32 cellular contexts compared by ENCODE assay signal in the genomic region with DNA sequence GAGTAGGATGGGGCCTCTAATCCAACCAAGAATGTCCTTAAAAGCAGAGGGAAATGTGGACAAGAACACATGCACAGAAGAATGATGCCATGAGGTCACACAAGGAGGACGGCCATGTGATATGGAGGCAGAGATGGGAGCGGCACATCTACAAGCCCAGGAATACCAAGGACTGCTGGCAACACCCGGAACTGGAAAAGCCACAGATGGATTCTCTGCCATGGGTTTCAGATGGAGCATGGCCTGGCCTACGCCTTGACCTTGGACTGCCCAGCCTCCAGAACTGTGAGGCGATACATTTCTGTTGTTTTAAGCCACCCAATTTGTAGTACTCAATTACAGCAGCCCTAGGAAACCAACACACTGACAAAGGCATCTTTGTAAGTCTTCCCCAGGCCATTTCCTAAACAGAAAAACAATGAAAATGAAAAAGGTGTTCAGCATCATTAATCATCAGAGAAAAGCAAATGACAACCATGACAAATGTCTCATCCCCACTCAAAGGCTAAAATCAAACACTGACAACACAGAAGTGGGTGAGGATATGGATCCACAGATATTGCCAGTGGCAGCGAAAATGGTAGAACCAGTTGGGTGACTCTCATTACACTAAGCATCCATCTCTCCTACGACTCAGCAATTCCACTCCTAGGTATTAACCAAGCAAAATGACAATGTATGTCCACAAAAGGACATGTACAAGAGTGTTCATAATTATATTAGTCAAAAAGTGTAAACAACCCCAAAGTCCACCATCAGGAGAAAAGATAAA.
"Had no signal": no experiment of that assay in that cellular context is flagged by ENCODE, and none has a peak within 500 bp of the region (broad histone marks: within the 10 kb centered on the region; RNA-seq: fewer than 3 reads in every experiment).

No MANE protein-coding gene starts in this region.

- H3K9me3 Mint-ChIP-seq: activated CD4-positive, alpha-beta memory T cell treated with anti-CD3 and anti-CD28 coated beads for 36 hours; activated naive CD4-positive, alpha-beta T cell treated with anti-CD3 and anti-CD28 coated beads for 36 hours; activated naive CD8-positive, alpha-beta T cell treated with anti-CD3 and anti-CD28 coated beads for 36 hours; activated T-helper 1 cell treated with anti-CD3 and anti-CD28 coated beads, Interleukin-12 subunit alpha, Interleukin-12 subunit beta, Interleukin-2, Interleukin-4 antibody, amounts not matched to agents 30 ng/mL and 10 ng/mL and 1 ng/mL, durations not matched to agents 14 hours and 24 hours and 36 hours; immature natural killer cell; naive thymus-derived CD4-positive, alpha-beta T cell; T-cell had no signal

- ATAC-seq: body of pancreas; left colon; naive thymus-derived CD4-positive, alpha-beta T cell; right cardiac atrium; stimulated activated naive CD8-positive, alpha-beta T cell treated with anti-CD3 and anti-CD28 coated beads, Interleukin-15, Interleukin-2, amounts not matched to agents 100 U/mL and 50 U/mL, for 24 hours; T-cell had no signal

- H3K4me3 Mint-ChIP-seq: activated CD4-positive, alpha-beta memory T cell treated with anti-CD3 and anti-CD28 coated beads for 36 hours; activated naive CD4-positive, alpha-beta T cell treated with anti-CD3 and anti-CD28 coated beads for 36 hours; activated naive CD8-positive, alpha-beta T cell treated with anti-CD3 and anti-CD28 coated beads for 36 hours; activated T-helper 1 cell treated with anti-CD3 and anti-CD28 coated beads, Interleukin-12 subunit alpha, Interleukin-12 subunit beta, Interleukin-2, Interleukin-4 antibody, amounts not matched to agents 30 ng/mL and 10 ng/mL and 1 ng/mL, durations not matched to agents 14 hours and 24 hours and 36 hours; immature natural killer cell; naive thymus-derived CD4-positive, alpha-beta T cell; T-cell had no signal

- H3K4me3 ChIP-seq: adrenal gland, body of pancreas, cardiac muscle cell, coronary artery, dorsolateral prefrontal cortex, spleen, thoracic aorta, uterus had no signal

- H3K36me3 ChIP-seq: adrenal gland, cardiac muscle cell, spleen, thoracic aorta, uterus had no signal

- H3K27ac Mint-ChIP-seq: activated CD4-positive, alpha-beta memory T cell treated with anti-CD3 and anti-CD28 coated beads for 36 hours; activated naive CD4-positive, alpha-beta T cell treated with anti-CD3 and anti-CD28 coated beads for 36 hours; activated naive CD8-positive, alpha-beta T cell treated with anti-CD3 and anti-CD28 coated beads for 36 hours; activated T-helper 1 cell treated with anti-CD3 and anti-CD28 coated beads, Interleukin-12 subunit alpha, Interleukin-12 subunit beta, Interleukin-2, Interleukin-4 antibody, amounts not matched to agents 30 ng/mL and 10 ng/mL and 1 ng/mL, durations not matched to agents 14 hours and 24 hours and 36 hours; naive thymus-derived CD4-positive, alpha-beta T cell; T-cell had no signal

- H3K4me1 Mint-ChIP-seq: activated naive CD8-positive, alpha-beta T cell treated with anti-CD3 and anti-CD28 coated beads for 36 hours; immature natural killer cell; naive thymus-derived CD4-positive, alpha-beta T cell; T-cell had no signal

- H3K27ac ChIP-seq: adrenal gland, body of pancreas, cardiac muscle cell, coronary artery, dorsolateral prefrontal cortex, parathyroid adenoma, spleen, thoracic aorta, uterus had no signal

- H2AFZ ChIP-seq: parathyroid adenoma had no signal

- H3K27me3 ChIP-seq: adrenal gland, body of pancreas, cardiac muscle cell, uterus had no signal

- H3K9ac ChIP-seq: parathyroid adenoma had no signal

- DNase-seq: activated CD4-positive, alpha-beta memory T cell treated with anti-CD3 and anti-CD28 coated beads for 36 hours; activated CD4-positive, alpha-beta T cell treated with anti-CD3 and anti-CD28 coated beads for 48 hours; activated CD8-positive, alpha-beta memory T cell treated with anti-CD3 and anti-CD28 coated beads, Interleukin-2, amount 50 U/mL, for 4 hours; activated effector memory CD4-positive, alpha-beta T cell treated with anti-CD3 and anti-CD28 coated beads, Interleukin-2, amount 50 U/mL, for 16 hours; activated naive CD4-positive, alpha-beta T cell treated with anti-CD3 and anti-CD28 coated beads for 36 hours; activated naive CD8-positive, alpha-beta T cell treated with anti-CD3 and anti-CD28 coated beads for 36 hours; activated T-cell treated with anti-CD3 and anti-CD28 coated beads, Interleukin-2, amount 50 U/mL, for 1 hour; adrenal gland; aorta; body of pancreas; dorsolateral prefrontal cortex; effector memory CD4-positive, alpha-beta T cell; erythroblast; foreskin fibroblast; head of caudate nucleus; hippocampal formation; immature natural killer cell; kidney; left colon; midbrain; naive thymus-derived CD4-positive, alpha-beta T cell; nucleus accumbens; right cardiac atrium; spleen; stimulated activated naive CD8-positive, alpha-beta T cell treated with anti-CD3 and anti-CD28 coated beads, Interleukin-15, Interleukin-2, amounts not matched to agents 100 U/mL and 50 U/mL, for 24 hours; T-cell; uterus had no signal

- FAIRE-seq: kidney had no signal

- H3K79me2 ChIP-seq: parathyroid adenoma had no signal

- H3K9me3 ChIP-seq: adrenal gland, body of pancreas, spleen, thoracic aorta, uterus had no signal

- H3K4me1 ChIP-seq: adrenal gland, body of pancreas, parathyroid adenoma, spleen, uterus had no signal
